ENCODE assay signal across 1 cellular context in genomic region chr6:67345946-67346345, GRCh38.
A peak's percentile ranks its signal among the peaks of the same experiment; 100 is the strongest.
TF ChIP-seq lines count a peak whose summit lies in the region.

No MANE protein-coding gene starts in this region.

TF ChIP-seq in HepG2, 621 proteins besides CTCF, POLR2A, EP300 and RAD21 (continued from another document and continues in another):
- TF ChIP-seq LRRFIP1 (CRISPR knock-in tag; conservative IDR thresholded peaks at IDR 0.05) (no peak), RCOR2 (CRISPR knock-in tag; IDR thresholded peaks at IDR 0.05) (no peak), HDAC6 (IDR thresholded peaks at IDR 0.05; ENCODE audit: low read depth, low read length) (no peak), THYN1 (CRISPR knock-in tag; IDR thresholded peaks at IDR 0.05; ENCODE audit: borderline replicate concordance, low read depth) (no peak), RERE (CRISPR knock-in tag; IDR thresholded peaks at IDR 0.05; ENCODE audit: low read depth) (no peak), ONECUT2 (CRISPR knock-in tag; IDR thresholded peaks at IDR 0.05) (no peak), ZNF646 (CRISPR knock-in tag; IDR thresholded peaks at IDR 0.05) (0 out of 2 replicates have a peak, but pooled peaks have one; percentile 9), SPEN (CRISPR knock-in tag; IDR thresholded peaks at IDR 0.05; ENCODE audit: low read depth) (no peak), PRDM15 (CRISPR knock-in tag; IDR thresholded peaks at IDR 0.05) (no peak), NFKB2 (CRISPR knock-in tag; IDR thresholded peaks at IDR 0.05; ENCODE audit: borderline replicate concordance) (no peak), LCORL (IDR thresholded peaks at IDR 0.05) (no peak), LCORL (CRISPR knock-in tag; IDR thresholded peaks at IDR 0.05) (no peak), TSC22D2 (CRISPR knock-in tag; IDR thresholded peaks at IDR 0.05; ENCODE audit: borderline replicate concordance) (no peak), ZNF710 (CRISPR knock-in tag; IDR thresholded peaks at IDR 0.05; ENCODE audit: borderline replicate concordance) (no peak), ZNF557 (CRISPR knock-in tag; IDR thresholded peaks at IDR 0.05) (no peak), CEBPB (IDR thresholded peaks at IDR 0.05; ENCODE audit: borderline replicate concordance, low read depth, low read length) (peak; percentile 29; the same call in 1 of the 2 replicates), MAFF (IDR thresholded peaks at IDR 0.05; ENCODE audit: low read depth, low read length) (0 out of 2 replicates have a peak, but pooled peaks have one; percentile 12), RBM39 (IDR thresholded peaks at IDR 0.05; ENCODE audit: low read depth, low read length, poor library complexity, severe bottlenecking) (no peak), ZBTB39 (CRISPR knock-in tag; IDR thresholded peaks at IDR 0.05) (no peak), ZFP91 (CRISPR knock-in tag; IDR thresholded peaks at IDR 0.05; ENCODE audit: borderline replicate concordance) (no peak), GABPB1 (CRISPR knock-in tag; IDR thresholded peaks at IDR 0.05) (peak; percentile 26; the same call in 1 of the 2 replicates), NFE2L2 (IDR thresholded peaks at IDR 0.05; ENCODE audit: low read length) (peak; percentile 75), STAT6 (CRISPR knock-in tag; IDR thresholded peaks at IDR 0.05; ENCODE audit: borderline replicate concordance) (no peak)
